ENCODE assay signal across 25 cellular contexts in genomic region chr2:110794390-110794789, GRCh38.
"Had no signal": no experiment of that assay in that cellular context is flagged by ENCODE, and none has a peak within 500 bp of the region (broad histone marks: within the 10 kb centered on the region; RNA-seq: fewer than 3 reads in every experiment).

No MANE protein-coding gene starts in this region.

- H3K36me3 Mint-ChIP-seq: naive thymus-derived CD4-positive, alpha-beta T cell had no signal

- H2AFZ ChIP-seq: hepatocyte had no signal

- H3K4me1 ChIP-seq: esophagus muscularis mucosa, foreskin keratinocyte, gastroesophageal sphincter, lower lobe of right lung had no signal

- DNase-seq: dermis blood vessel endothelial cell; dorsolateral prefrontal cortex; effector CD4-positive, alpha-beta T cell; effector memory CD4-positive, alpha-beta T cell; foreskin keratinocyte; heart left ventricle; hypothalamus; immature natural killer cell; islet precursor cell; kidney; kidney glomerular epithelial cell; left colon; left ventricle myocardium inferior; lower lobe of right lung; mesenchymal stem cell; midbrain; naive thymus-derived CD4-positive, alpha-beta T cell had no signal

- H3K79me2 ChIP-seq: hepatocyte had no signal

- H3K4me1 Mint-ChIP-seq: immature natural killer cell; naive thymus-derived CD4-positive, alpha-beta T cell had no signal

- H3K36me3 ChIP-seq: esophagus muscularis mucosa, gastroesophageal sphincter, heart left ventricle, left ventricle myocardium inferior had no signal

- H3K4me2 ChIP-seq: hepatocyte had no signal

- H3K4me3 Mint-ChIP-seq: immature natural killer cell; naive thymus-derived CD4-positive, alpha-beta T cell had no signal

- H3K9me3 ChIP-seq: esophagus muscularis mucosa, gastroesophageal sphincter, heart left ventricle, left ventricle myocardium inferior, lower lobe of right lung had no signal

- H3K9me3 Mint-ChIP-seq: immature natural killer cell; naive thymus-derived CD4-positive, alpha-beta T cell had no signal

- H3K4me3 ChIP-seq: coronary artery, dorsolateral prefrontal cortex, esophagus muscularis mucosa, gastroesophageal sphincter, heart left ventricle, hepatocyte, left ventricle myocardium inferior, lower lobe of right lung had no signal

- H3K27ac Mint-ChIP-seq: immature natural killer cell; naive thymus-derived CD4-positive, alpha-beta T cell had no signal

- H3K27ac ChIP-seq: coronary artery, dorsolateral prefrontal cortex, esophagus muscularis mucosa, foreskin keratinocyte, gastroesophageal sphincter, heart left ventricle, hepatocyte, left ventricle myocardium inferior, lower lobe of right lung had no signal

- ATAC-seq: foreskin keratinocyte; gastroesophageal sphincter; left colon; left lobe of liver; lower lobe of right lung; naive thymus-derived CD4-positive, alpha-beta T cell had no signal

- FAIRE-seq: colon, endothelial cell of umbilical vein, frontal cortex, kidney had no signal
